13 cellular contexts compared by ENCODE assay signal in the genomic region with DNA sequence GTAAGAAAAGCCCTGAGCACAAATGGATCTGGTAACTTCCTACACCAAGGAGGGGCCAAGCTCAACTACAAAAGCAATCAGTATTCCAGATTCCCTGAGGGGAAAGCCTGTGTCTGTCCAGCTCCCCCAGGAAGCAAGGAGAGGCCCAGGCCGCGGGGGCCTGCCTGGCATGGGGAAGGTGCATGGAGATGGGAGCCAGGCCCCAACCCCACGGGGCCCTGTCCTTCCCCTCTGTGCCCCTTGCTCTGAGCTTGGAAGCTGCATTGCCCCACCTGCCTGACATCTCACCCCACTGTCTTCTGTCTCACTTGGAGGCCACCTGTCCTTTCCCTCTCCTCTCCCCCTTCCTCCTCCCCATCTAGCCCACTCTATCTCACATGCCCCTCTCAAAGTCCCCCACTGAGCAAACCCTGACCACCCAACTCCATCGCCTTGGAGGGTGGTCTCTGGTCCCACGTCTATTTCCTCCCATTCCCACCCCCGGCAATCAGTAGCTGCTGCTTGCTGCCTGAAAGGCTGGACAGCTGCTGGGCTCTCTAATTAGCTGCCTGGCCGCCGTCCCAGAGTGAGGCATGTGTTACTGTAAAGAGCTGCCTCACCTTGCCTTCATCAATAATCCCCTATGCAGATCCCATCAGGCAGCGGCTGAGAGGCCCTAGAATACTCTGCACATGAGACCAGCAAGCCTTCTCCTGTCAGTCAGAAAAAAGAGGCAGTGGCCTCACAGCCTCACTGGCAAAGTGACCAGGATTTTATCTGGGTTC. TPM values are rescaled to one million over a fixed set of nuclear protein-coding genes. Genes with fewer than 3 reads are reported as not detected.
DNase-seq lines count a peak whose midpoint lies in the region; TF ChIP-seq lines count a peak whose summit lies in the region.
"Had no signal": no experiment of that assay in that cellular context is flagged by ENCODE, and none has a peak within 500 bp of the region (broad histone marks: within the 10 kb centered on the region; RNA-seq: fewer than 3 reads in every experiment).

No MANE protein-coding gene starts in this region.

- intact Hi-C loops in lower leg skin (cut with DNase I; ENCODE audit: low total_unique reads): no loop called here

- H3K9me3 Mint-ChIP-seq in brain: peaks cover 7 to 18% (median 11%) of the 10 kb centered on the region in 5 experiments

- 57 to 60% methylated on average over 9 of the region's 9 CpGs for WGBS in lower leg skin, 2 donors

- no peak for TF ChIP-seq CTCF in brain (conservative IDR thresholded peaks at IDR 0.05)
- no peak for TF ChIP-seq CTCF in lower leg skin (IDR thresholded peaks at IDR 0.05)

- H3K4me1 Mint-ChIP-seq in brain: peaks cover 25% of the 10 kb centered on the region

- peak; percentile 28 for DNase-seq in NCI-H2227 (lab: John Stamatoyannopoulos, UW; ENCODE audit: unreplicated experiment)
- no peak for DNase-seq in NCI-H2227 treated with DMSO at 0.1 percent for 48 hours (lab: John Stamatoyannopoulos, UW)
- peak; percentile 67 for DNase-seq in NCI-H2196 (lab: John Stamatoyannopoulos, UW; ENCODE audit: unreplicated experiment)
- DNase-seq in retina: peak; percentile 16
- no peak for DNase-seq in pons (ENCODE audit: low spot score)
- DNase-seq in middle frontal gyrus (ENCODE audit: extremely low spot score, low spot score): no peak
- no peak for DNase-seq in lower leg skin (ENCODE audit: low spot score in 2 of 2)
- DNase-seq: ACHN, Peyer's patch had no signal

- peak overlapping the region in 4 of 5 experiments; percentile 49 to 84 (median 61) for H3K27ac Mint-ChIP-seq in brain
- H3K27ac Mint-ChIP-seq: nephron; stimulated activated naive CD8-positive, alpha-beta T cell treated with anti-CD3 and anti-CD28 coated beads, Interleukin-15, Interleukin-2, amounts not matched to agents 100 ng/mL and 50 ng/mL, for 24 hours had no signal

- H3K36me3 Mint-ChIP-seq in brain: no peaks in the 10 kb centered on the region

- no peak for TF ChIP-seq POLR2A in lower leg skin (IDR thresholded peaks at IDR 0.05)

- no peak overlapping the region for H3K4me3 ChIP-seq in lower leg skin (ENCODE audit: low read depth, poor library complexity, severe bottlenecking)
- H3K4me3 ChIP-seq: breast epithelium, Peyer's patch had no signal

- H3K27me3 Mint-ChIP-seq in brain: peaks cover 3% of the 10 kb centered on the region

- H3K4me3 Mint-ChIP-seq in brain: peak overlapping the region in 1 of 5 experiments; percentile 10
- H3K4me3 Mint-ChIP-seq: nephron; stimulated activated naive CD8-positive, alpha-beta T cell treated with anti-CD3 and anti-CD28 coated beads, Interleukin-15, Interleukin-2, amounts not matched to agents 100 ng/mL and 50 ng/mL, for 24 hours had no signal

RNA-seq across cellular contexts. Expression of a gene that starts 3.4 kb away (rescaled TPM):
- 15.3 TPM for polyA plus RNA-seq in brain (ENCODE audit: insufficient read depth, low read depth, low replicate concordance)
- total RNA-seq in lower leg skin: 1 to 10 TPM in 3 of 4 donors, under 1 TPM in 1; 0.49 to 3.8 (median 2.5) TPM

RNA-seq across cellular contexts. Expression of a gene that starts 41.2 kb away (rescaled TPM):
- 43.3 TPM for polyA plus RNA-seq in brain (ENCODE audit: insufficient read depth, low read depth, low replicate concordance)
- 10 to 100 TPM; 10.5 to 23.1 (median 17.2) TPM for total RNA-seq in lower leg skin

Comparison
In these comparisons a context has a peak if more than half of its experiments do, and no peak if none do; other contexts are left out.
1. DNase-seq: peak in NCI-H2227 (single experiment), NCI-H2196 (single experiment) and retina (single experiment); none in NCI-H2227 treated with DMSO at 0.1 percent for 48 hours (single experiment), pons (single experiment), middle frontal gyrus (single experiment) and lower leg skin (0 of 2).